1 cellular context compared by ENCODE assay signal in genomic region chr10:6494452-6494839, GRCh38.
TF ChIP-seq lines count a peak whose summit lies in the region.

No MANE protein-coding gene starts in this region.

TF ChIP-seq in GM12878, 131 proteins besides CTCF, POLR2A, EP300 and RAD21 (continued from another document):
- TF ChIP-seq BCLAF1 (IDR thresholded peaks at IDR 0.05) (no peak), CEBPZ (IDR thresholded peaks at IDR 0.05; ENCODE audit: low read depth, low read length) (no peak)
TF ChIP-seq in GM12878: peak in this region for 0.
